ENCODE assay signal across 15 cellular contexts in the genomic region with DNA sequence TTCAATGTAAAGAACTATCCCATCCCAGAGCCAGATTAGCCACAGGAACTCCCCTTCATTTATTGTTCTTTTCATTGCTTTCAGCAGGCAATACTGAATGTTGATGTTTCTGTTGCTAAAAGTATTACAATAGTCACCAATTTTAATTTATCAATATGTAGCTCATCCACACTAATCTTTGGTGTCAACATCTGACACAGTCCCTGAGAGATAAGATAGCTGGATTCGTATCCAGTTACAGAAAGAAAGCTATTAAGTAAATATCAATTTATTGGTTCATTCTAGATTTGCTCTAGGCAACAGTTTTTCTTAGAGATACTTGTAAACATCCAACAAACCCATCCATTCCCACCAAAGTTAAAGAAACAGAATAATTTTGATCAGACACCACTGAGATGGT. TPM values are rescaled to one million over a fixed set of nuclear protein-coding genes. Genes with fewer than 3 reads are reported as not detected.
DNase-seq lines count a peak whose midpoint lies in the region; ATAC-seq and TF ChIP-seq lines count a peak whose summit lies in the region.
"Had no signal": no experiment of that assay in that cellular context is flagged by ENCODE, and none has a peak within 500 bp of the region (broad histone marks: within the 10 kb centered on the region; RNA-seq: fewer than 3 reads in every experiment).

No MANE protein-coding gene starts in this region.

- POLR2A ChIA-PET in Caco-2 (lab: Charles Lee), result no interaction called here

- DNase-seq in Caco-2, result no peak
- no peak for DNase-seq in central memory CD8-positive, alpha-beta T cell (ENCODE audit: low spot score in 2 of 2)
- no peak for DNase-seq in neural crest cell (ENCODE audit: low read depth, low spot score)
- DNase-seq in C1 segment of cervical spinal cord (lab: John Stamatoyannopoulos, UW), result no peak
- no peak for DNase-seq in mucosa of descending colon
- DNase-seq: activated CD4-positive, CD25-positive, alpha-beta regulatory T cell; activated naive CD4-positive, alpha-beta T cell treated with anti-CD3 and anti-CD28 coated beads, Interleukin-2, amount 50 U/mL, for 16 hours; BE2C; hippocampal formation; NCI-H1048; small intestine; thyroid gland had no signal

- no peak for ATAC-seq in central memory CD8-positive, alpha-beta T cell (replicated peaks; ENCODE audit: extremely low read depth, poor library complexity, severe bottlenecking)
- no peak for ATAC-seq in HG03378 (IDR thresholded peaks at IDR 0.05; ENCODE audit: unreplicated experiment)
- no peak for ATAC-seq in mucosa of descending colon

- no peak overlapping the region for H3K9ac ChIP-seq in HUES48 (ENCODE audit: low read depth, low read length)

- no TSS peak for BruUV-seq in Caco-2 (replicated peaks; lab: Mats Ljungman, UMichigan)

- H3K4me1 ChIP-seq in Caco-2 (peaks cover 38% of the 10 kb centered on the region), HUES48 (ENCODE audit: control insufficient read depth, insufficient read depth, low read length) (peaks cover 62% of the 10 kb centered on the region), mucosa of descending colon (ENCODE audit: low read depth) (peaks cover 19% of the 10 kb centered on the region)

- peak overlapping the region; percentile 46 for H3K27ac ChIP-seq in HUES48 (ENCODE audit: low read depth, low read length)
- H3K27ac ChIP-seq: thyroid gland had no signal

- TF ChIP-seq CTCF in Caco-2 (IDR thresholded peaks at IDR 0.05; ENCODE audit: insufficient read depth in 1 of 2, low read depth in 1 of 2, low read length in 1 of 2, severe bottlenecking in 1 of 2, unreplicated experiment in 1 of 2) (no peak), neural crest cell (conservative IDR thresholded peaks at IDR 0.05) (no peak), mucosa of descending colon (IDR thresholded peaks at IDR 0.05) (no peak)

- intact Hi-C loops in Caco-2 (cut with micrococcal nuclease; ENCODE audit: unreplicated experiment) (no loop called here), mucosa of descending colon (cut with DNase I, micrococcal nuclease) (no loop called here)

- peaks cover 43% of the 10 kb centered on the region for H3K4me1 Mint-ChIP-seq in Caco-2 (ENCODE audit: low read depth, unreplicated experiment)
- H3K4me1 Mint-ChIP-seq in central memory CD8-positive, alpha-beta T cell, result peaks cover 62% of the 10 kb centered on the region
- peaks cover 65% of the 10 kb centered on the region for H3K4me1 Mint-ChIP-seq in neural crest cell

- H3K9me3 Mint-ChIP-seq in Caco-2 (ENCODE audit: unreplicated experiment) (no peaks in the 10 kb centered on the region), neural crest cell (no peaks in the 10 kb centered on the region)
- H3K9me3 Mint-ChIP-seq in central memory CD8-positive, alpha-beta T cell, result peaks cover 1% of the 10 kb centered on the region
- H3K9me3 Mint-ChIP-seq: IgD-negative memory B cell had no signal

- H3K36me3 ChIP-seq in Caco-2 (ENCODE audit: control insufficient read depth, insufficient read depth, low read length) (no peaks in the 10 kb centered on the region), HUES48 (ENCODE audit: control insufficient read depth, insufficient read depth, low read length) (peaks cover 14% of the 10 kb centered on the region; the same call in 1 of the 2 replicates), mucosa of descending colon (ENCODE audit: low read depth) (peaks cover 4% of the 10 kb centered on the region)
- H3K36me3 ChIP-seq: thyroid gland had no signal

- H3K4me3 Mint-ChIP-seq in Caco-2 (ENCODE audit: unreplicated experiment) (no peak overlapping the region), neural crest cell (peak overlapping the region; percentile 75)
- H3K4me3 Mint-ChIP-seq in central memory CD8-positive, alpha-beta T cell, result no peak overlapping the region

- H3K27ac Mint-ChIP-seq in Caco-2 (ENCODE audit: unreplicated experiment) (peak overlapping the region; percentile 35), neural crest cell (ENCODE audit: unreplicated experiment) (peak overlapping the region; percentile 79)
- peak overlapping the region; percentile 85 for H3K27ac Mint-ChIP-seq in central memory CD8-positive, alpha-beta T cell (ENCODE audit: low read depth)

- peaks cover 37% of the 10 kb centered on the region for H3K36me3 Mint-ChIP-seq in Caco-2 (ENCODE audit: insufficient read depth, unreplicated experiment)
- peaks cover 28% of the 10 kb centered on the region for H3K36me3 Mint-ChIP-seq in central memory CD8-positive, alpha-beta T cell (ENCODE audit: insufficient read depth)
- H3K36me3 Mint-ChIP-seq in neural crest cell (ENCODE audit: low read depth), result peaks cover 7% of the 10 kb centered on the region

- H3K4me3 ChIP-seq in Caco-2 (ENCODE audit: low read depth, low read length), result no peak overlapping the region
- no peak overlapping the region for H3K4me3 ChIP-seq in HUES48 (ENCODE audit: low read depth, low read length)
- no peak overlapping the region for H3K4me3 ChIP-seq in mucosa of descending colon
- H3K4me3 ChIP-seq: thyroid gland had no signal

- H3K27me3 ChIP-seq in Caco-2 (replicated peaks; ENCODE audit: control insufficient read depth, insufficient read depth, low read length) (no peaks in the 10 kb centered on the region), HUES48 (ENCODE audit: control insufficient read depth, insufficient read depth, low read length) (no peaks in the 10 kb centered on the region)
- H3K27me3 ChIP-seq: BE2C, thyroid gland had no signal

- H3K9me3 ChIP-seq in Caco-2 (no peaks in the 10 kb centered on the region), HUES48 (ENCODE audit: control insufficient read depth, insufficient read depth, low read length) (no peaks in the 10 kb centered on the region), mucosa of descending colon (no peaks in the 10 kb centered on the region)
- H3K9me3 ChIP-seq: BE2C, thyroid gland had no signal

- CTCF ChIA-PET in Caco-2 (lab: Charles Lee), result no interaction called here

- H3K27me3 Mint-ChIP-seq in Caco-2 (ENCODE audit: insufficient read depth, unreplicated experiment) (no peaks in the 10 kb centered on the region), neural crest cell (ENCODE audit: low read depth) (no peaks in the 10 kb centered on the region)
- no peaks in the 10 kb centered on the region for H3K27me3 Mint-ChIP-seq in central memory CD8-positive, alpha-beta T cell
- H3K27me3 Mint-ChIP-seq: IgD-negative memory B cell had no signal

RNA-seq across cellular contexts. Expression of a gene that starts 4.7 kb away (rescaled TPM):
- total RNA-seq in Caco-2 (2022) (69.3 and 73.9 TPM in 2 replicates), neural crest cell (66.2 and 72.1 TPM in 2 replicates), mucosa of descending colon (10 to 100 TPM; 38.6 to 49.0 (median 42.4) TPM)

RNA-seq across cellular contexts. Expression of a gene that starts 14.0 kb away (rescaled TPM):
- 0.14 and 0.79 TPM in 2 replicates for total RNA-seq in Caco-2 (2022)
- 0.44 and 0.73 TPM in 2 replicates for total RNA-seq in neural crest cell
- total RNA-seq in mucosa of descending colon, result 1 to 10 TPM in 1 of 3 donors, under 1 TPM in 2; 0.73 to 1.3 (median 0.93) TPM

Comparison
In these comparisons a context has a peak if more than half of its experiments do, and no peak if none do; other contexts are left out.
1. H3K27ac Mint-ChIP-seq: peak in every context shown above with its lines; median percentile 85 in central memory CD8-positive, alpha-beta T cell; 79 in neural crest cell; 35 in Caco-2.